ENCODE assay signal across 8 cellular contexts in genomic region chr3:14216257-14217048, GRCh38. TPM values are rescaled to one million over a fixed set of nuclear protein-coding genes. Genes with fewer than 3 reads are reported as not detected.
DNase-seq lines count a peak whose midpoint lies in the region; ATAC-seq and TF ChIP-seq lines count a peak whose summit lies in the region.

No MANE protein-coding gene starts in this region.

- no peaks in the 10 kb centered on the region for H3K36me3 Mint-ChIP-seq in activated T-helper 17 cell treated with anti-CD3 and anti-CD28 coated beads, Interleukin-2, amount 50 U/mL, for 72 hours (ENCODE audit: low read depth)
- H3K36me3 Mint-ChIP-seq in progenitor cell of endocrine pancreas (ENCODE audit: insufficient read depth), result no peaks in the 10 kb centered on the region

- no peaks in the 10 kb centered on the region for H3K9me3 ChIP-seq in HUES48 (ENCODE audit: control insufficient read depth, insufficient read depth, low read length)

- no peak overlapping the region for H3K27ac ChIP-seq in HUES48 (ENCODE audit: low read depth, low read length)

- DNase-seq in AML-193 (lab: John Stamatoyannopoulos, UW), result peak; percentile 73 to 76
- DNase-seq in Right ventricle myocardium superior, result peak; percentile 52
- DNase-seq in progenitor cell of endocrine pancreas (ENCODE audit: low spot score, unreplicated experiment), result peak; percentile 33
- no peak for DNase-seq in RPMI8226
- no peak for DNase-seq in NCI-H1417 (lab: John Stamatoyannopoulos, UW)

- no peaks in the 10 kb centered on the region for H3K27me3 ChIP-seq in HUES48 (ENCODE audit: control insufficient read depth, insufficient read depth, low read length)

- no peaks in the 10 kb centered on the region for H3K4me1 ChIP-seq in HUES48 (ENCODE audit: control insufficient read depth, insufficient read depth, low read length)

- peak overlapping the region; percentile 46 for H3K4me3 Mint-ChIP-seq in activated T-helper 17 cell treated with anti-CD3 and anti-CD28 coated beads, Interleukin-2, amount 50 U/mL, for 72 hours
- H3K4me3 Mint-ChIP-seq in progenitor cell of endocrine pancreas (ENCODE audit: low read depth), result peak overlapping the region; percentile 76

- TF ChIP-seq CTCF in progenitor cell of endocrine pancreas (IDR thresholded peaks at IDR 0.05; ENCODE audit: unreplicated experiment), result peak; percentile 58

- H3K27ac Mint-ChIP-seq in activated T-helper 17 cell treated with anti-CD3 and anti-CD28 coated beads, Interleukin-2, amount 50 U/mL, for 72 hours, result no peak overlapping the region
- H3K27ac Mint-ChIP-seq in progenitor cell of endocrine pancreas, result peak overlapping the region; percentile 92

- no peaks in the 10 kb centered on the region for H3K27me3 Mint-ChIP-seq in activated T-helper 17 cell treated with anti-CD3 and anti-CD28 coated beads, Interleukin-2, amount 50 U/mL, for 72 hours
- no peaks in the 10 kb centered on the region for H3K27me3 Mint-ChIP-seq in progenitor cell of endocrine pancreas

- peak overlapping the region; percentile 58 for H3K4me3 ChIP-seq in HUES48 (ENCODE audit: low read depth, low read length)

- ATAC-seq in activated T-helper 17 cell treated with anti-CD3 and anti-CD28 coated beads, Interleukin-2, amount 50 U/mL, for 72 hours (replicated peaks), result peak; percentile 78
- ATAC-seq in Right ventricle myocardium superior (ENCODE audit: poor library complexity) (peak; percentile 56), GM19328 (IDR thresholded peaks at IDR 0.05; ENCODE audit: unreplicated experiment) (no peak)

- peaks cover 7% of the 10 kb centered on the region for H3K9me3 Mint-ChIP-seq in activated T-helper 17 cell treated with anti-CD3 and anti-CD28 coated beads, Interleukin-2, amount 50 U/mL, for 72 hours
- peaks cover 18% of the 10 kb centered on the region for H3K9me3 Mint-ChIP-seq in progenitor cell of endocrine pancreas (ENCODE audit: low read depth)

- H3K9ac ChIP-seq in HUES48 (ENCODE audit: low read depth, low read length), result no peak overlapping the region

- intact Hi-C loops in Right ventricle myocardium superior (cut with DNase I), result no loop called here

- H3K36me3 ChIP-seq in HUES48 (ENCODE audit: control insufficient read depth, insufficient read depth, low read length), result no peaks in the 10 kb centered on the region

- H3K4me1 Mint-ChIP-seq in activated T-helper 17 cell treated with anti-CD3 and anti-CD28 coated beads, Interleukin-2, amount 50 U/mL, for 72 hours, result no peaks in the 10 kb centered on the region
- H3K4me1 Mint-ChIP-seq in progenitor cell of endocrine pancreas (ENCODE audit: low read depth), result no peaks in the 10 kb centered on the region

RNA-seq across cellular contexts. Expression of gene LSM3, which starts 37.8 kb away (rescaled TPM):
- 10 to 100 TPM; 15.6 to 20.6 TPM for total RNA-seq in activated T-helper 17 cell treated with anti-CD3 and anti-CD28 coated beads, Interleukin-2, amount 50 U/mL, for 72 hours
- total RNA-seq in Right ventricle myocardium superior, result 16.8 TPM
- 13.2 and 13.4 TPM in 2 replicates for total RNA-seq in progenitor cell of endocrine pancreas

RNA-seq across cellular contexts. Expression of gene XPC, which starts 38.1 kb away (rescaled TPM):
- 10 to 100 TPM; 31.9 to 39.7 TPM for total RNA-seq in activated T-helper 17 cell treated with anti-CD3 and anti-CD28 coated beads, Interleukin-2, amount 50 U/mL, for 72 hours
- 7.7 TPM for total RNA-seq in Right ventricle myocardium superior
- total RNA-seq in progenitor cell of endocrine pancreas, result 40.1 and 43.0 TPM in 2 replicates

Comparison
In these comparisons a context has a peak if more than half of its experiments do, and no peak if none do; other contexts are left out.
1. DNase-seq: peak in AML-193 (2 of 2), Right ventricle myocardium superior (single experiment) and progenitor cell of endocrine pancreas (single experiment); none in RPMI8226 (single experiment) and NCI-H1417 (0 of 3).